1 cellular context compared by ENCODE assay signal in genomic region chr3:144801890-144802289, GRCh38.
TF ChIP-seq lines count a peak whose summit lies in the region.

No MANE protein-coding gene starts in this region.

TF ChIP-seq in IMR-90, 13 proteins besides CTCF, POLR2A, EP300 and RAD21 (continued from another document):
- TF ChIP-seq NFE2L2 (IDR thresholded peaks at IDR 0.05; ENCODE audit: low read depth, low read length), result no peak
- TF ChIP-seq CEBPB (IDR thresholded peaks at IDR 0.05; ENCODE audit: low read depth, low read length), result no peak
- TF ChIP-seq SMC3 (IDR thresholded peaks at IDR 0.05; ENCODE audit: low read depth, low read length), result no peak
- no peak for TF ChIP-seq ELK1 (IDR thresholded peaks at IDR 0.05; ENCODE audit: borderline replicate concordance, low read depth, low read length)
- TF ChIP-seq MAFK (IDR thresholded peaks at IDR 0.05; ENCODE audit: low read depth, low read length), result no peak
- TF ChIP-seq RFX5 (IDR thresholded peaks at IDR 0.05; ENCODE audit: low read depth, low read length), result no peak
TF ChIP-seq in IMR-90: peak in this region for 0.
